In the genomic region with DNA sequence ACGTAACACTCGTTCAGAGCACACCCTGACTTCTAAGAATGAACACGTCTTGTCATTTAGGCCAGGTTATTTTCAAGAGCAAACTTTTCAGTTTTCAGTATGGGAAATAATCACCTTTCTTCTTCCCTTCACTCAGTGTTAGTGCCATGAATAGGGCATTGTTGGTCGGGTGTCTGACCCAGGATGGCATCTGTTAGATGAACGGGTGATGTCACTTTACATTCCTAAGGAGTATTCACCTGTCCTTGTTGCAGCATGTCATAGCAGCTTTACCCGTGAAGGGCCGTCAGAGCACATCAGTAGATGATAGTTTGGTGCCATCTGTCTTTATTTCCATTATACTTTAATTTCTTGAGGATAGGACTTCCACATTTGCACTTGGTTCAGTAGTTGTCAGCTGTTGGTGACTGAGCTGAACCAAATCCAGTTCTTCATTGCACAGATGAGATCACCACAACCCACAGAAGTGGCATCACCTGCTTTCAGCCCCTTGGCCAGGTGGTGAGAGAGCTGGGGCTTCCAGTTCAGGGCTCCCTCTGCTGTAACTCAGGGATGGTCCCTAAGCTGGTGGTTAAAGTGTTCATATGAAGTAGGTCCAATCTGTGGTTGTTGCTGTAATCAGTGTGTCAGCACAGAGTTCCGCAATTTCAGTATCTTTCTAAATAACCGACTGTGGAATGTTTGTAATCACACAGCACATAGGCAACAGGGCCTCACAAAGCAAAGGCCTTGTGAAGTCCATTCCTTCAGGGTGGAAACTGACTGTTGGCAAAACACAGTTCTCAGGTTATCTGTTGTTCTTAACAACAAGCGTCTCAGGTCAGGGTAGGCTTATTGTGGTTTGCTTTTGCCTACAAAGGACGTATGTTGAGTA, we compare ENCODE assay signal across 1 cellular context.
TF ChIP-seq lines count a peak whose summit lies in the region.

No MANE protein-coding gene starts in this region.

TF ChIP-seq in H1, 55 proteins besides CTCF, POLR2A, EP300 and RAD21:
- TF ChIP-seq, protein P1, sequence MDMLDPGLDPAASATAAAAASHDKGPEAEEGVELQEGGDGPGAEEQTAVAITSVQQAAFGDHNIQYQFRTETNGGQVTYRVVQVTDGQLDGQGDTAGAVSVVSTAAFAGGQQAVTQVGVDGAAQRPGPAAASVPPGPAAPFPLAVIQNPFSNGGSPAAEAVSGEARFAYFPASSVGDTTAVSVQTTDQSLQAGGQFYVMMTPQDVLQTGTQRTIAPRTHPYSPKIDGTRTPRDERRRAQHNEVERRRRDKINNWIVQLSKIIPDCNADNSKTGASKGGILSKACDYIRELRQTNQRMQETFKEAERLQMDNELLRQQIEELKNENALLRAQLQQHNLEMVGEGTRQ (IDR thresholded peaks at IDR 0.05; ENCODE audit: low read length): no peak
- TF ChIP-seq SP1 (IDR thresholded peaks at IDR 0.05; ENCODE audit: low read depth, low read length) (no peak), SAP30 (IDR thresholded peaks at IDR 0.05; ENCODE audit: insufficient read depth, insufficient replicate concordance, low read length) (no peak), NANOG (IDR thresholded peaks at IDR 0.05; ENCODE audit: insufficient read depth, low read depth, low read length, poor library complexity, severe bottlenecking) (no peak), PHF8 (conservative IDR thresholded peaks at IDR 0.05; ENCODE audit: low read depth, low read length) (no peak), HDAC2 (IDR thresholded peaks at IDR 0.05; ENCODE audit: borderline replicate concordance in 1 of 2, low read depth in 2 of 2, low read length in 2 of 2) (no peak), TCF12 (IDR thresholded peaks at IDR 0.05; ENCODE audit: low read depth, low read length) (no peak), EGR1 (IDR thresholded peaks at IDR 0.05; ENCODE audit: borderline replicate concordance, low read depth, low read length) (no peak), ASH2L (IDR thresholded peaks at IDR 0.05; ENCODE audit: low read length) (no peak), TEAD4 (IDR thresholded peaks at IDR 0.05; ENCODE audit: low read depth, low read length) (no peak), GABPA (IDR thresholded peaks at IDR 0.05; ENCODE audit: borderline replicate concordance, insufficient read depth, low read length) (no peak), RFX5 (IDR thresholded peaks at IDR 0.05; ENCODE audit: borderline replicate concordance, low read depth, low read length) (no peak), JUND (IDR thresholded peaks at IDR 0.05; ENCODE audit: low read length) (no peak), CEBPB (IDR thresholded peaks at IDR 0.05; ENCODE audit: low read depth, low read length) (no peak), YY1 (IDR thresholded peaks at IDR 0.05; ENCODE audit: low read depth, low read length) (no peak), HDAC6 (IDR thresholded peaks at IDR 0.05; ENCODE audit: low read depth, low read length) (no peak), POLR2AphosphoS5 (IDR thresholded peaks at IDR 0.05; ENCODE audit: low read depth, low read length) (no peak), CREB1 (IDR thresholded peaks at IDR 0.05) (no peak), CHD1 (IDR thresholded peaks at IDR 0.05; ENCODE audit: low read depth, low read length) (no peak), SP4 (IDR thresholded peaks at IDR 0.05; ENCODE audit: low read length) (no peak)
